ENCODE assay signal across 12 cellular contexts in genomic region chr14:103653802-103654201, GRCh38. TPM values are rescaled to one million over a fixed set of nuclear protein-coding genes. Genes with fewer than 3 reads are reported as not detected.
A peak's percentile ranks its signal among the peaks of the same experiment; 100 is the strongest.
DNase-seq lines count a peak whose midpoint lies in the region; ATAC-seq and TF ChIP-seq lines count a peak whose summit lies in the region.
"Had no signal": no experiment of that assay in that cellular context is flagged by ENCODE, and none has a peak within 500 bp of the region (broad histone marks: within the 10 kb centered on the region; RNA-seq: fewer than 3 reads in every experiment).

No MANE protein-coding gene starts in this region.

- peaks cover 4% of the 10 kb centered on the region for H3K4me1 ChIP-seq in A673 (ENCODE audit: insufficient read depth, low read length, poor library complexity, severe bottlenecking)
- peaks cover 42 to 77% (median 74%) of the 10 kb centered on the region in 4 donors for H3K4me1 ChIP-seq in esophagus muscularis mucosa

- TF ChIP-seq CTCF in A673 (conservative IDR thresholded peaks at IDR 0.05; ENCODE audit: low read depth, low read length), result no peak
- TF ChIP-seq CTCF in HFFc6 (IDR thresholded peaks at IDR 0.05), result no peak
- TF ChIP-seq CTCF in esophagus muscularis mucosa (IDR thresholded peaks at IDR 0.05), result no peak
- no peak for TF ChIP-seq CTCF in osteocyte (IDR thresholded peaks at IDR 0.05)
- no peak for TF ChIP-seq CTCF in activated CD8-positive, alpha-beta T cell treated with anti-CD3 and anti-CD28 coated beads for 36 hours (IDR thresholded peaks at IDR 0.05)

- H3K4me3 Mint-ChIP-seq in HFFc6, result peak overlapping the region; percentile 20; the same call in 1 of the 2 replicates
- no peak overlapping the region for H3K4me3 Mint-ChIP-seq in osteocyte (ENCODE audit: unreplicated experiment)
- no peak overlapping the region for H3K4me3 Mint-ChIP-seq in activated CD8-positive, alpha-beta T cell treated with anti-CD3 and anti-CD28 coated beads for 36 hours
- H3K4me3 Mint-ChIP-seq: naive B cell had no signal

- POLR2A ChIA-PET in A673 (lab: Charles Lee; ENCODE audit: low non-redundant PET), result no interaction called here
- POLR2A ChIA-PET in activated CD8-positive, alpha-beta T cell treated with anti-CD3 and anti-CD28 coated beads for 36 hours (lab: Charles Lee), result no interaction called here

- TF ChIP-seq POLR2A in esophagus muscularis mucosa (IDR thresholded peaks at IDR 0.05; ENCODE audit: low read depth), result no peak

- H3K27ac Mint-ChIP-seq in HFFc6 (peak overlapping the region; percentile 83), osteocyte (ENCODE audit: unreplicated experiment) (peak overlapping the region; percentile 72)
- no peak overlapping the region for H3K27ac Mint-ChIP-seq in activated CD8-positive, alpha-beta T cell treated with anti-CD3 and anti-CD28 coated beads for 36 hours

- no peak for ATAC-seq in activated CD8-positive, alpha-beta T cell treated with anti-CD3 and anti-CD28 coated beads for 36 hours

- H3K9me3 Mint-ChIP-seq in HFFc6 (no peaks in the 10 kb centered on the region), osteocyte (ENCODE audit: unreplicated experiment) (no peaks in the 10 kb centered on the region)
- H3K9me3 Mint-ChIP-seq in activated CD8-positive, alpha-beta T cell treated with anti-CD3 and anti-CD28 coated beads for 36 hours, result no peaks in the 10 kb centered on the region
- H3K9me3 Mint-ChIP-seq: naive B cell had no signal

- H3K9me3 ChIP-seq in A673 (ENCODE audit: low read depth, low read length, poor library complexity, severe bottlenecking) (no peaks in the 10 kb centered on the region), esophagus muscularis mucosa (no peaks in the 10 kb centered on the region)

- BruUV-seq in A673 (replicated peaks; lab: Mats Ljungman, UMichigan), result no TSS peak

- TF ChIP-seq EP300 in esophagus muscularis mucosa (IDR thresholded peaks at IDR 0.05), result no peak

- DNase-seq in A673 (ENCODE audit: low spot score), result no peak
- DNase-seq in HFFc6, result no peak
- DNase-seq in esophagus muscularis mucosa (ENCODE audit: extremely low spot score), result no peak
- DNase-seq in osteocyte (ENCODE audit: extremely low spot score, unreplicated experiment), result no peak
- no peak for DNase-seq in DMS79 (lab: John Stamatoyannopoulos, UW)
- DNase-seq in activated CD8-positive, alpha-beta T cell treated with anti-CD3 and anti-CD28 coated beads for 36 hours, result no peak
- DNase-seq in NCI-H2081 treated with DMSO at 0.1 percent for 48 hours (lab: John Stamatoyannopoulos, UW), result no peak
- DNase-seq in NCI-H2196 (lab: John Stamatoyannopoulos, UW; ENCODE audit: unreplicated experiment), result no peak
- DNase-seq: activated CD4-positive, alpha-beta T cell treated with anti-CD3 and anti-CD28 coated beads, Interleukin-2, amount 50 U/mL, for 4 hours; activated gamma-delta T cell treated with Interleukin-2 at 50 U/mL for 16 hours; EL; naive B cell had no signal

- CTCF ChIA-PET in A673 (lab: Charles Lee), result no interaction called here
- CTCF ChIA-PET in activated CD8-positive, alpha-beta T cell treated with anti-CD3 and anti-CD28 coated beads for 36 hours (lab: Charles Lee), result no interaction called here

- H3K27me3 ChIP-seq in A673 (replicated peaks; ENCODE audit: insufficient read depth, low read depth, low read length, poor library complexity), result no peaks in the 10 kb centered on the region
- no peaks in the 10 kb centered on the region for H3K27me3 ChIP-seq in esophagus muscularis mucosa

- H3K4me3 ChIP-seq in A673 (ENCODE audit: low read depth, low read length, poor library complexity, severe bottlenecking) (no peak overlapping the region), esophagus muscularis mucosa (peak overlapping the region in 1 of 4 donors; percentile 4)

- H3K4me1 Mint-ChIP-seq in HFFc6 (ENCODE audit: low read depth) (peaks cover 72% of the 10 kb centered on the region), osteocyte (ENCODE audit: unreplicated experiment) (peaks cover 33% of the 10 kb centered on the region)
- peaks cover 7% of the 10 kb centered on the region for H3K4me1 Mint-ChIP-seq in activated CD8-positive, alpha-beta T cell treated with anti-CD3 and anti-CD28 coated beads for 36 hours (ENCODE audit: low read depth)

- intact Hi-C loops in A673 (cut with micrococcal nuclease; ENCODE audit: unreplicated experiment), result no loop called here
- intact Hi-C loops in esophagus muscularis mucosa (cut with DNase I), result no loop called here
- intact Hi-C loops in activated CD8-positive, alpha-beta T cell treated with anti-CD3 and anti-CD28 coated beads for 36 hours (cut with micrococcal nuclease), result no loop called here

- 72% methylated on average over 4 of the region's 4 CpGs for WGBS in esophagus muscularis mucosa

- H3K36me3 ChIP-seq in A673 (ENCODE audit: insufficient read depth, low read length, poor library complexity, severe bottlenecking), result peaks cover 40% of the 10 kb centered on the region
- peaks cover 22 to 44% (median 43%) of the 10 kb centered on the region in 4 donors for H3K36me3 ChIP-seq in esophagus muscularis mucosa

- H3K27ac ChIP-seq in A673 (ENCODE audit: low read depth, low read length, poor library complexity, severe bottlenecking) (peak overlapping the region; percentile 26), esophagus muscularis mucosa (replicated peaks in 1 of 4) (peak overlapping the region; percentile 25 to 58 (median 50))

- peaks cover 26% of the 10 kb centered on the region for H3K36me3 Mint-ChIP-seq in HFFc6 (ENCODE audit: low read depth)
- peaks cover 15% of the 10 kb centered on the region for H3K36me3 Mint-ChIP-seq in osteocyte (ENCODE audit: unreplicated experiment)
- peaks cover 8% of the 10 kb centered on the region for H3K36me3 Mint-ChIP-seq in activated CD8-positive, alpha-beta T cell treated with anti-CD3 and anti-CD28 coated beads for 36 hours (ENCODE audit: low read depth)

- H3K27me3 Mint-ChIP-seq in HFFc6 (ENCODE audit: insufficient read depth) (no peaks in the 10 kb centered on the region; the same call in 1 of the 2 replicates), osteocyte (ENCODE audit: unreplicated experiment) (no peaks in the 10 kb centered on the region)
- H3K27me3 Mint-ChIP-seq in activated CD8-positive, alpha-beta T cell treated with anti-CD3 and anti-CD28 coated beads for 36 hours, result no peaks in the 10 kb centered on the region
- H3K27me3 Mint-ChIP-seq: naive B cell had no signal

RNA-seq across cellular contexts. Expression of gene KLC1, which starts 24.8 kb away (rescaled TPM):
- total RNA-seq in A673 (2021) (163 and 171 TPM in 2 replicates), esophagus muscularis mucosa (100 to 1,000 TPM; 285 to 343 (median 312) TPM), osteocyte (186 and 211 TPM in 2 replicates)
- 100 to 1,000 TPM; 179 to 204 (median 189) TPM for total RNA-seq in HFFc6 (2021; fragmentation: NEBNext Ultra II Directional; extraction: Animal tissue kit (Norgen Biotek cat#: 25700))
- 100 to 1,000 TPM in 1 of 2 experiments, 10 to 100 TPM in 1; 97.5 to 101 TPM for total RNA-seq in activated CD8-positive, alpha-beta T cell treated with anti-CD3 and anti-CD28 coated beads for 36 hours
